ENCODE assay signal across 24 cellular contexts in the genomic region with DNA sequence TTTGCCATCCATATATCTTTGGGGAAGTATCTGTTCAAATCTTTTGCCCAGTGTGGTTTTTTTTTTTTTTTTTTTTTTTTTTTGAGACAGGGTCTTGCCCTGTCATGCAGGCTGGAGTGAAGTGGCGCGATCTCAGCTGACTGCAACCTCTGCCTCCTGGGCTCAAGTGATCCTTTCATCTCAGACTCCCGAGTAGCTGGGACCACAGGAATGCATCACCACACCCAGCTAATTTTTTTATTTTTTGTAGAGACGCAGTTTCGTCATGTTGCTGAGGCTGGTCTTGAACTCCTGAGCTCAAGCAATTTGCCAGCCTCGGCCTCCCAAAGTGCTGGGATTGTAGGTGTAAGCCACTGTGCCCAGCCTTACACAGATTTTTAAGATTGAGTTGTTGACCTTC. TPM values are rescaled to one million over a fixed set of nuclear protein-coding genes. Genes with fewer than 3 reads are reported as not detected.
"Had no signal": no experiment of that assay in that cellular context is flagged by ENCODE, and none has a peak within 500 bp of the region (broad histone marks: within the 10 kb centered on the region; RNA-seq: fewer than 3 reads in every experiment).

No MANE protein-coding gene starts in this region.

- H3K27ac Mint-ChIP-seq: activated naive CD8-positive, alpha-beta T cell treated with anti-CD3 and anti-CD28 coated beads, Interleukin-2, amount 10 ng/mL, durations not matched to agents 7 days and 5 days; activated T-helper 1 cell treated with anti-CD3 and anti-CD28 coated beads, Interleukin-12 subunit alpha, Interleukin-12 subunit beta, Interleukin-2, Interleukin-4 antibody, amounts not matched to agents 30 ng/mL and 10 ng/mL and 1 ng/mL, durations not matched to agents 14 hours and 24 hours and 36 hours; endodermal cell; mesothelial cell of epicardium; natural killer cell treated with Interleukin-12 subunit alpha and Interleukin-12 subunit beta and Interleukin-15 and Interleukin-18, amount 100 ng/mL, for 72 hours had no signal

- DNase-seq: activated CD4-positive, alpha-beta T cell treated with anti-CD3 and anti-CD28 coated beads for 1 hour; activated CD4-positive, alpha-beta T cell treated with anti-CD3 and anti-CD28 coated beads, Interleukin-2, amount 50 U/mL, for 48 hours; activated naive CD8-positive, alpha-beta T cell treated with anti-CD3 and anti-CD28 coated beads, Interleukin-2, amount 10 ng/mL, durations not matched to agents 7 days and 5 days; activated T-cell treated with anti-CD3 and anti-CD28 coated beads for 4 hours; body of pancreas; caudate nucleus; endodermal cell; foreskin melanocyte; kidney; stimulated activated CD4-positive, alpha-beta T cell treated with anti-CD3 and anti-CD28 coated beads, Interleukin-12 subunit alpha, Interleukin-12 subunit beta, amount 100 ng/mL, for 4 hours; stimulated activated CD4-positive, alpha-beta T cell treated with anti-CD3 and anti-CD28 coated beads, Interleukin-1b, Interleukin-23, amount 100 ng/mL, for 48 hours; stimulated activated CD8-positive, alpha-beta memory T cell treated with anti-CD3 and anti-CD28 coated beads, Interleukin-4, amount 100 ng/mL, for 48 hours; stimulated activated naive CD4-positive, alpha-beta T cell; thyroid gland; WERI-Rb-1 had no signal

- H3K36me3 ChIP-seq: thyroid gland, WERI-Rb-1 had no signal

- H3K4me3 Mint-ChIP-seq: activated naive CD8-positive, alpha-beta T cell treated with anti-CD3 and anti-CD28 coated beads, Interleukin-2, amount 10 ng/mL, durations not matched to agents 7 days and 5 days; activated T-helper 1 cell treated with anti-CD3 and anti-CD28 coated beads, Interleukin-12 subunit alpha, Interleukin-12 subunit beta, Interleukin-2, Interleukin-4 antibody, amounts not matched to agents 30 ng/mL and 10 ng/mL and 1 ng/mL, durations not matched to agents 14 hours and 24 hours and 36 hours; endodermal cell; mesothelial cell of epicardium; natural killer cell treated with Interleukin-12 subunit alpha and Interleukin-12 subunit beta and Interleukin-15 and Interleukin-18, amount 100 ng/mL, for 72 hours had no signal

- FAIRE-seq: colon, kidney had no signal

- H3K4me3 ChIP-seq: body of pancreas, lung, thyroid gland had no signal

- H3K9me3 Mint-ChIP-seq: activated naive CD8-positive, alpha-beta T cell treated with anti-CD3 and anti-CD28 coated beads, Interleukin-2, amount 10 ng/mL, durations not matched to agents 7 days and 5 days; activated T-helper 1 cell treated with anti-CD3 and anti-CD28 coated beads, Interleukin-12 subunit alpha, Interleukin-12 subunit beta, Interleukin-2, Interleukin-4 antibody, amounts not matched to agents 30 ng/mL and 10 ng/mL and 1 ng/mL, durations not matched to agents 14 hours and 24 hours and 36 hours; endodermal cell; mesothelial cell of epicardium; natural killer cell treated with Interleukin-12 subunit alpha and Interleukin-12 subunit beta and Interleukin-15 and Interleukin-18, amount 100 ng/mL, for 72 hours had no signal

- ATAC-seq: body of pancreas; left lobe of liver; natural killer cell treated with Interleukin-12 subunit alpha and Interleukin-12 subunit beta and Interleukin-15 and Interleukin-18, amount 100 ng/mL, for 72 hours had no signal

- H3K27ac ChIP-seq: body of pancreas, thyroid gland, WERI-Rb-1 had no signal

- H3K9me3 ChIP-seq: body of pancreas, thyroid gland had no signal

- H3K27me3 Mint-ChIP-seq: activated naive CD8-positive, alpha-beta T cell treated with anti-CD3 and anti-CD28 coated beads, Interleukin-2, amount 10 ng/mL, durations not matched to agents 7 days and 5 days had no signal

- H3K36me3 Mint-ChIP-seq: activated naive CD8-positive, alpha-beta T cell treated with anti-CD3 and anti-CD28 coated beads, Interleukin-2, amount 10 ng/mL, durations not matched to agents 7 days and 5 days; mesothelial cell of epicardium; natural killer cell treated with Interleukin-12 subunit alpha and Interleukin-12 subunit beta and Interleukin-15 and Interleukin-18, amount 100 ng/mL, for 72 hours had no signal

- H3K27me3 ChIP-seq: body of pancreas, thyroid gland had no signal

RNA-seq across cellular contexts. Expression of a gene that starts 20.2 kb away (rescaled TPM):
- total RNA-seq: activated naive CD8-positive, alpha-beta T cell treated with anti-CD3 and anti-CD28 coated beads, Interleukin-2, amount 10 ng/mL, durations not matched to agents 7 days and 5 days; activated T-helper 1 cell treated with anti-CD3 and anti-CD28 coated beads, Interleukin-12 subunit alpha, Interleukin-12 subunit beta, Interleukin-2, Interleukin-4 antibody, amounts not matched to agents 30 ng/mL and 10 ng/mL and 1 ng/mL, durations not matched to agents 14 hours and 24 hours and 36 hours; body of pancreas; endodermal cell; fibroblast of lung; kidney; left lobe of liver; lung; natural killer cell treated with Interleukin-12 subunit alpha and Interleukin-12 subunit beta and Interleukin-15 and Interleukin-18, amount 100 ng/mL, for 72 hours; renal cortical epithelial cell; T-helper 2 cell treated with Interferon-gamma antibody and Interleukin-4, amounts not matched to agents 100 ng/mL and 5 ng/mL, for 36 hours had no signal
- polyA plus RNA-seq: fibroblast of lung had no signal
